In genomic region chr3:185024966-185025365, GRCh38 we compare ENCODE assay signal across 22 cellular contexts.
DNase-seq lines count a peak whose midpoint lies in the region; ATAC-seq, FAIRE-seq and TF ChIP-seq lines count a peak whose summit lies in the region.
"Had no signal": no experiment of that assay in that cellular context is flagged by ENCODE, and none has a peak within 500 bp of the region (broad histone marks: within the 10 kb centered on the region; RNA-seq: fewer than 3 reads in every experiment).

No MANE protein-coding gene starts in this region.

- in situ Hi-C loops in K562 (cut with MboI), result no loop called here

- H3K4me2 ChIP-seq in BLaER1 (peak overlapping the region; percentile 63), K562 (ENCODE audit: insufficient read depth, low read length) (peak overlapping the region; percentile 9; the same call in 1 of the 2 replicates)

- DNase-seq in EH (ENCODE audit: low read depth), result peak; percentile 1
- peak; percentile 61 for DNase-seq in OCI-M1 (lab: John Stamatoyannopoulos, UW)
- DNase-seq in K562 (ENCODE audit: extremely low read depth in 1 of 4, low spot score in 3 of 4), result peak in 2 of 4 experiments; percentile 44 to 67
- DNase-seq in NK-92 treated with Interleukin-12 subunit alpha and Interleukin-12 subunit beta, amount 100 ng/mL, for 24 hours (lab: John Stamatoyannopoulos, UW), result no peak
- no peak for DNase-seq in activated CD4-positive, alpha-beta T cell treated with anti-CD3 and anti-CD28 coated beads, Interleukin-2, amount 50 U/mL, for 1 hour
- no peak for DNase-seq in NCI-H1417 (lab: John Stamatoyannopoulos, UW)
- DNase-seq in DMS153 (lab: John Stamatoyannopoulos, UW), result no peak
- DNase-seq: C1 segment of cervical spinal cord; CD8-positive, alpha-beta memory T cell; DND-41; GDM1; GM23248; HCEC 1CT; NCI-H1417 treated with DMSO at 0.1 percent for 48 hours; NCI-H187 treated with DMSO at 0.1 percent for 48 hours; NCI-H2171; NCI-H446 treated with DMSO at 0.1 percent for 48 hours; NCI-H748 treated with DMSO at 0.1 percent for 48 hours; RPMI8226; SHP77 treated with DMSO at 0.1 percent for 48 hours; T-helper 1 cell had no signal

- BruUV-seq in K562 (replicated peaks; lab: Mats Ljungman, UMichigan), result no TSS peak

- no peaks in the 10 kb centered on the region for H3K79me2 ChIP-seq in K562 (ENCODE audit: control insufficient read depth, insufficient read depth, low read length)

- H3K27ac ChIP-seq in BLaER1 (no peak overlapping the region; the same call in 1 of the 2 replicates), K562 (ENCODE audit: extremely low read depth, low read depth, low read length) (no peak overlapping the region)
- H3K27ac ChIP-seq: GM23248 had no signal

- FAIRE-seq in K562 (lab: Jason Lieb, UNC), result peak; percentile 66

- intact Hi-C loops in K562 (cut with micrococcal nuclease), result no loop called here

- no peak for TF ChIP-seq POLR2A in K562 (conservative IDR thresholded peaks at IDR 0.05)

- H3K9me3 ChIP-seq in BLaER1 (peaks cover 21% of the 10 kb centered on the region), K562 (replicated peaks; ENCODE audit: control insufficient read depth, insufficient read depth, low read depth, low read length) (no peaks in the 10 kb centered on the region)

- no peak overlapping the region for H3K4me3 ChIP-seq in BLaER1
- H3K4me3 ChIP-seq in K562, result no peak overlapping the region
- H3K4me3 ChIP-seq: GM23248 had no signal

- peaks cover 21% of the 10 kb centered on the region; the same call in 1 of the 2 replicates for H3K36me3 ChIP-seq in BLaER1
- 0 out of 3 replicates have a peak, but pooled peaks cover 3% of the 10 kb centered on the region for H3K36me3 ChIP-seq in K562 (ENCODE audit: control insufficient read depth, insufficient read depth, low read length)

- H4K20me1 ChIP-seq in BLaER1, result no peaks in the 10 kb centered on the region
- no peaks in the 10 kb centered on the region for H4K20me1 ChIP-seq in K562 (replicated peaks; ENCODE audit: control insufficient read depth, insufficient read depth, low read length)

- H3K27me3 ChIP-seq in BLaER1 (no peaks in the 10 kb centered on the region), K562 (ENCODE audit: control insufficient read depth in 2 of 2, insufficient read depth in 2 of 2, low read length in 2 of 2) (no peaks in the 10 kb centered on the region)

- TF ChIP-seq CTCF in K562 (IDR thresholded peaks at IDR 0.05 in 2 of 3, conservative IDR thresholded peaks at IDR 0.05 in 1 of 3; ENCODE audit: insufficient read depth in 2 of 3, low read depth in 1 of 3, low read length in 3 of 3), result no peak

- TF ChIP-seq RAD21 in K562 (CRISPR knock-in tag; conservative IDR thresholded peaks at IDR 0.05 in 1 of 2, IDR thresholded peaks at IDR 0.05 in 1 of 2), result no peak

- H3K4me1 ChIP-seq in BLaER1 (peaks cover 23% of the 10 kb centered on the region), K562 (replicated peaks in 1 of 2; ENCODE audit: control insufficient read depth in 2 of 2, insufficient read depth in 2 of 2, low read length in 2 of 2) (peaks cover 0 to 12% of the 10 kb centered on the region in 2 experiments; a peak in 3 of 5 replicates)

- no peaks in the 10 kb centered on the region for H3K9me1 ChIP-seq in K562 (ENCODE audit: control insufficient read depth, insufficient read depth, low read length)

- H2AFZ ChIP-seq in K562 (ENCODE audit: low read depth, low read length), result no peak overlapping the region
- H2AFZ ChIP-seq: GM23248 had no signal

- peak; percentile 95 for ATAC-seq in K562

- WGBS in K562 (ENCODE audit: insufficient coverage, low coverage, missing lambda C conversion rate), result 0% methylated on average over 2 of the region's 2 CpGs

- POLR2A ChIA-PET in K562 (lab: Yijun Ruan, JAX), result interaction anchor here (0.5 to 1.6 kb wide), 3 partner anchors 30 to 442 kb away, joined by 3 to 4 read pairs (median 3); no protein-coding TSS in a partner anchor

- H3K9ac ChIP-seq in BLaER1, result no peak overlapping the region
- no peak overlapping the region for H3K9ac ChIP-seq in K562 (ENCODE audit: insufficient read depth in 1 of 2, low read depth in 2 of 2, low read length in 2 of 2)
- H3K9ac ChIP-seq: GM23248 had no signal

- CTCF ChIA-PET in K562 (lab: Yijun Ruan, JAX; ENCODE audit: low intra/inter-chr PET ratio), result no interaction called here

- peak; percentile 66 for TF ChIP-seq EP300 in K562 (IDR thresholded peaks at IDR 0.05; ENCODE audit: low read length)

TF ChIP-seq in K562, 482 proteins besides CTCF, POLR2A, EP300 and RAD21 (continues in another document):
- TF ChIP-seq ZNF143 (CRISPR knock-in tag; IDR thresholded peaks at IDR 0.05) (no peak), ZNF212 (CRISPR knock-in tag; IDR thresholded peaks at IDR 0.05) (no peak), HNRNPUL1 (IDR thresholded peaks at IDR 0.05; ENCODE audit: low read length) (no peak), RBM39 (optimal IDR thresholded peaks at IDR 0.05; ENCODE audit: low read depth, low read length) (no peak), POLR3G (IDR thresholded peaks at IDR 0.05; ENCODE audit: extremely low read depth, insufficient read length, insufficient replicate concordance) (no peak), ATF7 (IDR thresholded peaks at IDR 0.05) (peak; percentile 62; the same call in 1 of the 2 replicates), ZNF668 (CRISPR knock-in tag; IDR thresholded peaks at IDR 0.05) (no peak), DPF2 (IDR thresholded peaks at IDR 0.05) (peak; percentile 68), SMARCA4 (IDR thresholded peaks at IDR 0.05) (peak; percentile 78), RBM15 (IDR thresholded peaks at IDR 0.05; ENCODE audit: insufficient read depth, low read length) (no peak), POLR2H (tag; IDR thresholded peaks at IDR 0.05; ENCODE audit: low read depth) (no peak), TEAD4 (IDR thresholded peaks at IDR 0.05; ENCODE audit: low read length) (peak; percentile 78), TEAD4 (CRISPR knock-in tag; IDR thresholded peaks at IDR 0.05; ENCODE audit: borderline replicate concordance) (no peak), TFAP4 (CRISPR knock-in tag; IDR thresholded peaks at IDR 0.05; ENCODE audit: borderline replicate concordance) (peak; percentile 24; the same call in 1 of the 2 replicates), HNRNPLL (IDR thresholded peaks at IDR 0.05; ENCODE audit: low read depth, low read length, poor library complexity, severe bottlenecking) (no peak), CREB3 (tag; conservative IDR thresholded peaks at IDR 0.05; ENCODE audit: low read depth) (no peak)
- TF ChIP-seq, protein P1, sequence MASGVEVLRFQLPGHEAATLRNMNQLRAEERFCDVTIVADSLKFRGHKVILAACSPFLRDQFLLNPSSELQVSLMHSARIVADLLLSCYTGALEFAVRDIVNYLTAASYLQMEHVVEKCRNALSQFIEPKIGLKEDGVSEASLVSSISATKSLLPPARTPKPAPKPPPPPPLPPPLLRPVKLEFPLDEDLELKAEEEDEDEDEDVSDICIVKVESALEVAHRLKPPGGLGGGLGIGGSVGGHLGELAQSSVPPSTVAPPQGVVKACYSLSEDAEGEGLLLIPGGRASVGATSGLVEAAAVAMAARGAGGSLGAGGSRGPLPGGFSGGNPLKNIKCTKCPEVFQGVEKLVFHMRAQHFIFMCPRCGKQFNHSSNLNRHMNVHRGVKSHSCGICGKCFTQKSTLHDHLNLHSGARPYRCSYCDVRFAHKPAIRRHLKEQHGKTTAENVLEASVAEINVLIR (CRISPR knock-in tag; IDR thresholded peaks at IDR 0.05), result no peak
- TF ChIP-seq, protein P2, sequence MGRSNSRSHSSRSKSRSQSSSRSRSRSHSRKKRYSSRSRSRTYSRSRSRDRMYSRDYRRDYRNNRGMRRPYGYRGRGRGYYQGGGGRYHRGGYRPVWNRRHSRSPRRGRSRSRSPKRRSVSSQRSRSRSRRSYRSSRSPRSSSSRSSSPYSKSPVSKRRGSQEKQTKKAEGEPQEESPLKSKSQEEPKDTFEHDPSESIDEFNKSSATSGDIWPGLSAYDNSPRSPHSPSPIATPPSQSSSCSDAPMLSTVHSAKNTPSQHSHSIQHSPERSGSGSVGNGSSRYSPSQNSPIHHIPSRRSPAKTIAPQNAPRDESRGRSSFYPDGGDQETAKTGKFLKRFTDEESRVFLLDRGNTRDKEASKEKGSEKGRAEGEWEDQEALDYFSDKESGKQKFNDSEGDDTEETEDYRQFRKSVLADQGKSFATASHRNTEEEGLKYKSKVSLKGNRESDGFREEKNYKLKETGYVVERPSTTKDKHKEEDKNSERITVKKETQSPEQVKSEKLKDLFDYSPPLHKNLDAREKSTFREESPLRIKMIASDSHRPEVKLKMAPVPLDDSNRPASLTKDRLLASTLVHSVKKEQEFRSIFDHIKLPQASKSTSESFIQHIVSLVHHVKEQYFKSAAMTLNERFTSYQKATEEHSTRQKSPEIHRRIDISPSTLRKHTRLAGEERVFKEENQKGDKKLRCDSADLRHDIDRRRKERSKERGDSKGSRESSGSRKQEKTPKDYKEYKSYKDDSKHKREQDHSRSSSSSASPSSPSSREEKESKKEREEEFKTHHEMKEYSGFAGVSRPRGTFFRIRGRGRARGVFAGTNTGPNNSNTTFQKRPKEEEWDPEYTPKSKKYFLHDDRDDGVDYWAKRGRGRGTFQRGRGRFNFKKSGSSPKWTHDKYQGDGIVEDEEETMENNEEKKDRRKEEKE (IDR thresholded peaks at IDR 0.05; ENCODE audit: borderline replicate concordance in 1 of 2, control insufficient read depth in 1 of 2, low read depth in 2 of 2, low read length in 1 of 2), result no peak

Comparison
In these comparisons a context has a peak if more than half of its experiments do, and no peak if none do; other contexts are left out.
1. DNase-seq: peak in EH (single experiment) and OCI-M1 (single experiment); none in NK-92 treated with Interleukin-12 subunit alpha and Interleukin-12 subunit beta, amount 100 ng/mL, for 24 hours (single experiment), activated CD4-positive, alpha-beta T cell treated with anti-CD3 and anti-CD28 coated beads, Interleukin-2, amount 50 U/mL, for 1 hour (single experiment), NCI-H1417 (0 of 3) and DMS153 (single experiment).